ENCODE assay signal across 15 cellular contexts in genomic region chr2:46977266-46977665, GRCh38. TPM values are rescaled to one million over a fixed set of nuclear protein-coding genes. Genes with fewer than 3 reads are reported as not detected.
DNase-seq lines count a peak whose midpoint lies in the region; ATAC-seq and TF ChIP-seq lines count a peak whose summit lies in the region.
"Had no signal": no experiment of that assay in that cellular context is flagged by ENCODE, and none has a peak within 500 bp of the region (broad histone marks: within the 10 kb centered on the region; RNA-seq: fewer than 3 reads in every experiment).

No MANE protein-coding gene starts in this region.

- H3K79me2 ChIP-seq in OCI-LY3 (ENCODE audit: low read length) = peaks cover 23% of the 10 kb centered on the region

- ATAC-seq in activated naive CD8-positive, alpha-beta T cell treated with anti-CD3 and anti-CD28 coated beads, Interleukin-2, amount 10 ng/mL, durations not matched to agents 7 days and 5 days (ENCODE audit: low read depth) = no peak
- ATAC-seq in stimulated activated effector memory CD8-positive, alpha-beta T cell treated with anti-CD3 and anti-CD28 coated beads, Interleukin-12 subunit alpha, Interleukin-12 subunit beta, amount 100 ng/mL, for 72 hours = no peak
- no peak for ATAC-seq in HG03025 (IDR thresholded peaks at IDR 0.05; ENCODE audit: low FRiP score, unreplicated experiment)

- H2AFZ ChIP-seq in OCI-LY3 (ENCODE audit: low read depth, low read length) = no peak overlapping the region
- H2AFZ ChIP-seq: parathyroid adenoma had no signal

- H3K36me3 ChIP-seq in OCI-LY3 (replicated peaks; ENCODE audit: low read depth, low read length) = peaks cover 25% of the 10 kb centered on the region

- H3K27ac ChIP-seq in OCI-LY3 (ENCODE audit: low read length) = peak overlapping the region; percentile 36; the same call in 1 of the 2 replicates
- H3K27ac ChIP-seq: parathyroid adenoma had no signal

- no peak for DNase-seq in activated T-cell treated with anti-CD3 and anti-CD28 coated beads, Interleukin-2, amount 50 U/mL, for 24 hours
- DNase-seq in activated T-cell treated with anti-CD3 and anti-CD28 coated beads, Interleukin-2, amount 50 U/mL, for 1 hour = no peak
- DNase-seq in activated naive CD8-positive, alpha-beta T cell treated with anti-CD3 and anti-CD28 coated beads, Interleukin-2, amount 10 ng/mL, durations not matched to agents 7 days and 5 days = no peak
- no peak for DNase-seq in stimulated activated effector memory CD8-positive, alpha-beta T cell treated with anti-CD3 and anti-CD28 coated beads, Interleukin-12 subunit alpha, Interleukin-12 subunit beta, amount 100 ng/mL, for 72 hours (ENCODE audit: low spot score in 2 of 2)
- DNase-seq in NCI-H2029 treated with DMSO at 0.1 percent for 48 hours (lab: John Stamatoyannopoulos, UW) (no peak), OCI-M2 (lab: John Stamatoyannopoulos, UW; ENCODE audit: unreplicated experiment) (no peak)
- DNase-seq: ACHN; activated CD4-positive, alpha-beta T cell treated with anti-CD3 and anti-CD28 coated beads for 48 hours; activated effector memory CD4-positive, alpha-beta T cell treated with Interleukin-2 at 50 U/mL for 16 hours; Caco-2; NCI-H1694 treated with DMSO at 0.1 percent for 48 hours; T1000 had no signal

- POLR2A ChIA-PET in activated naive CD8-positive, alpha-beta T cell treated with anti-CD3 and anti-CD28 coated beads, Interleukin-2, amount 10 ng/mL, durations not matched to agents 7 days and 5 days (lab: Charles Lee) = interaction anchor here (0.6 kb wide), 1 partner anchor 1332 kb away, joined by 3 read pairs; no protein-coding TSS in a partner anchor

- no peak overlapping the region; the same call in 1 of the 2 replicates for H3K9ac ChIP-seq in OCI-LY3 (ENCODE audit: low read length)
- H3K9ac ChIP-seq: parathyroid adenoma had no signal

- peaks cover 50% of the 10 kb centered on the region for H3K4me1 ChIP-seq in OCI-LY3 (ENCODE audit: low read length)
- H3K4me1 ChIP-seq: Caco-2, parathyroid adenoma had no signal

- H3K27me3 Mint-ChIP-seq in activated T-cell treated with anti-CD3 and anti-CD28 coated beads, Interleukin-2, amount 50 U/mL, for 24 hours = no peaks in the 10 kb centered on the region
- H3K27me3 Mint-ChIP-seq in activated naive CD8-positive, alpha-beta T cell treated with anti-CD3 and anti-CD28 coated beads, Interleukin-2, amount 10 ng/mL, durations not matched to agents 7 days and 5 days = no peaks in the 10 kb centered on the region

- no peaks in the 10 kb centered on the region for H3K9me3 ChIP-seq in OCI-LY3 (ENCODE audit: insufficient read depth, low read length)
- H3K9me3 ChIP-seq: Caco-2 had no signal

- H3K27me3 ChIP-seq in OCI-LY3 (ENCODE audit: low read depth, low read length) = no peaks in the 10 kb centered on the region

- no peak for TF ChIP-seq CTCF in OCI-LY3 (IDR thresholded peaks at IDR 0.05; ENCODE audit: low read depth, low read length)

- H3K9me3 Mint-ChIP-seq in activated T-cell treated with anti-CD3 and anti-CD28 coated beads, Interleukin-2, amount 50 U/mL, for 24 hours = no peaks in the 10 kb centered on the region
- no peaks in the 10 kb centered on the region for H3K9me3 Mint-ChIP-seq in activated naive CD8-positive, alpha-beta T cell treated with anti-CD3 and anti-CD28 coated beads, Interleukin-2, amount 10 ng/mL, durations not matched to agents 7 days and 5 days
- H3K9me3 Mint-ChIP-seq in stimulated activated effector memory CD8-positive, alpha-beta T cell treated with anti-CD3 and anti-CD28 coated beads, Interleukin-12 subunit alpha, Interleukin-12 subunit beta, amount 100 ng/mL, for 72 hours = no peaks in the 10 kb centered on the region

- H3K4me1 Mint-ChIP-seq in activated T-cell treated with anti-CD3 and anti-CD28 coated beads, Interleukin-2, amount 50 U/mL, for 24 hours (ENCODE audit: low read depth) = peaks cover 44% of the 10 kb centered on the region
- H3K4me1 Mint-ChIP-seq in activated naive CD8-positive, alpha-beta T cell treated with anti-CD3 and anti-CD28 coated beads, Interleukin-2, amount 10 ng/mL, durations not matched to agents 7 days and 5 days = peaks cover 44% of the 10 kb centered on the region
- peaks cover 48% of the 10 kb centered on the region for H3K4me1 Mint-ChIP-seq in stimulated activated effector memory CD8-positive, alpha-beta T cell treated with anti-CD3 and anti-CD28 coated beads, Interleukin-12 subunit alpha, Interleukin-12 subunit beta, amount 100 ng/mL, for 72 hours

- no peaks in the 10 kb centered on the region for H4K20me1 ChIP-seq in OCI-LY3 (ENCODE audit: insufficient read depth, low read length)

- H3K4me3 Mint-ChIP-seq in activated T-cell treated with anti-CD3 and anti-CD28 coated beads, Interleukin-2, amount 50 U/mL, for 24 hours = no peak overlapping the region
- H3K4me3 Mint-ChIP-seq in activated naive CD8-positive, alpha-beta T cell treated with anti-CD3 and anti-CD28 coated beads, Interleukin-2, amount 10 ng/mL, durations not matched to agents 7 days and 5 days = no peak overlapping the region
- no peak overlapping the region for H3K4me3 Mint-ChIP-seq in stimulated activated effector memory CD8-positive, alpha-beta T cell treated with anti-CD3 and anti-CD28 coated beads, Interleukin-12 subunit alpha, Interleukin-12 subunit beta, amount 100 ng/mL, for 72 hours

- peak overlapping the region; percentile 91 for H3K27ac Mint-ChIP-seq in activated T-cell treated with anti-CD3 and anti-CD28 coated beads, Interleukin-2, amount 50 U/mL, for 24 hours
- peak overlapping the region; percentile 92 for H3K27ac Mint-ChIP-seq in activated naive CD8-positive, alpha-beta T cell treated with anti-CD3 and anti-CD28 coated beads, Interleukin-2, amount 10 ng/mL, durations not matched to agents 7 days and 5 days
- H3K27ac Mint-ChIP-seq in stimulated activated effector memory CD8-positive, alpha-beta T cell treated with anti-CD3 and anti-CD28 coated beads, Interleukin-12 subunit alpha, Interleukin-12 subunit beta, amount 100 ng/mL, for 72 hours = peak overlapping the region; percentile 94

- peaks cover 82% of the 10 kb centered on the region for H3K36me3 Mint-ChIP-seq in activated T-cell treated with anti-CD3 and anti-CD28 coated beads, Interleukin-2, amount 50 U/mL, for 24 hours (ENCODE audit: low read depth)
- peaks cover 24% of the 10 kb centered on the region for H3K36me3 Mint-ChIP-seq in activated naive CD8-positive, alpha-beta T cell treated with anti-CD3 and anti-CD28 coated beads, Interleukin-2, amount 10 ng/mL, durations not matched to agents 7 days and 5 days
- peaks cover 69% of the 10 kb centered on the region for H3K36me3 Mint-ChIP-seq in stimulated activated effector memory CD8-positive, alpha-beta T cell treated with anti-CD3 and anti-CD28 coated beads, Interleukin-12 subunit alpha, Interleukin-12 subunit beta, amount 100 ng/mL, for 72 hours

- 0 out of 2 replicates have a peak overlapping the region, but pooled peaks have one; percentile 28 for H3K4me2 ChIP-seq in OCI-LY3 (ENCODE audit: low read length)

- no peak overlapping the region for H3K4me3 ChIP-seq in OCI-LY3 (ENCODE audit: low read length)

RNA-seq across cellular contexts. Expression of gene TTC7A, which starts 36.2 kb away (rescaled TPM):
- total RNA-seq in activated naive CD8-positive, alpha-beta T cell treated with anti-CD3 and anti-CD28 coated beads, Interleukin-2, amount 10 ng/mL, durations not matched to agents 7 days and 5 days = 10 to 100 TPM; 57.1 to 59.3 TPM
